1 cellular context compared by ENCODE assay signal in the genomic region with DNA sequence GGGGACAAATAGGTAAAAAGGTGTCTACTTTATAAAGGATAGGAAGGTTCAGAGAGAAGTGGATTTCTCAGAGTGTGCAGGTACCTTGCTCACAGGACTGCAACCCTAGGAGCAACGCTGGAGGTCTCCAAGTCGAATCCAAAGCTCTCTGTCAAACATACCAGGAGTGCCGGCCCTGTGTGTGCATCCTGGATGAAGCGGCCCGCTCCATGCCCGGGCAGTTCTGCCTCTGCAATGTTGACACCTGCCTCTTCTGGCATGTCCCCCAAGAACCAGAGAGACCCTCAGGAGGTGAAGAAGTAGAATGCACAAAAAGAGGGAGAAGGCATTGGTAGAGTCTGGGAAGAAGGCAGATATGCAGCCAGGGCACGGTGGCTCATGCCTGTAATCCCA.
TF ChIP-seq lines count a peak whose summit lies in the region.

No MANE protein-coding gene starts in this region.

TF ChIP-seq in K562, 482 proteins besides CTCF, POLR2A, EP300 and RAD21:
- 0 out of 2 replicates have a peak, but pooled peaks have one; percentile 7 for TF ChIP-seq MCM5 (IDR thresholded peaks at IDR 0.05; ENCODE audit: low read depth)
- TF ChIP-seq, protein P1, sequence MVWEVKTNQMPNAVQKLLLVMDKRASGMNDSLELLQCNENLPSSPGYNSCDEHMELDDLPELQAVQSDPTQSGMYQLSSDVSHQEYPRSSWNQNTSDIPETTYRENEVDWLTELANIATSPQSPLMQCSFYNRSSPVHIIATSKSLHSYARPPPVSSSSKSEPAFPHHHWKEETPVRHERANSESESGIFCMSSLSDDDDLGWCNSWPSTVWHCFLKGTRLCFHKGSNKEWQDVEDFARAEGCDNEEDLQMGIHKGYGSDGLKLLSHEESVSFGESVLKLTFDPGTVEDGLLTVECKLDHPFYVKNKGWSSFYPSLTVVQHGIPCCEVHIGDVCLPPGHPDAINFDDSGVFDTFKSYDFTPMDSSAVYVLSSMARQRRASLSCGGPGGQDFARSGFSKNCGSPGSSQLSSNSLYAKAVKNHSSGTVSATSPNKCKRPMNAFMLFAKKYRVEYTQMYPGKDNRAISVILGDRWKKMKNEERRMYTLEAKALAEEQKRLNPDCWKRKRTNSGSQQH (CRISPR knock-in tag; IDR thresholded peaks at IDR 0.05), result no peak
- TF ChIP-seq, protein P2, sequence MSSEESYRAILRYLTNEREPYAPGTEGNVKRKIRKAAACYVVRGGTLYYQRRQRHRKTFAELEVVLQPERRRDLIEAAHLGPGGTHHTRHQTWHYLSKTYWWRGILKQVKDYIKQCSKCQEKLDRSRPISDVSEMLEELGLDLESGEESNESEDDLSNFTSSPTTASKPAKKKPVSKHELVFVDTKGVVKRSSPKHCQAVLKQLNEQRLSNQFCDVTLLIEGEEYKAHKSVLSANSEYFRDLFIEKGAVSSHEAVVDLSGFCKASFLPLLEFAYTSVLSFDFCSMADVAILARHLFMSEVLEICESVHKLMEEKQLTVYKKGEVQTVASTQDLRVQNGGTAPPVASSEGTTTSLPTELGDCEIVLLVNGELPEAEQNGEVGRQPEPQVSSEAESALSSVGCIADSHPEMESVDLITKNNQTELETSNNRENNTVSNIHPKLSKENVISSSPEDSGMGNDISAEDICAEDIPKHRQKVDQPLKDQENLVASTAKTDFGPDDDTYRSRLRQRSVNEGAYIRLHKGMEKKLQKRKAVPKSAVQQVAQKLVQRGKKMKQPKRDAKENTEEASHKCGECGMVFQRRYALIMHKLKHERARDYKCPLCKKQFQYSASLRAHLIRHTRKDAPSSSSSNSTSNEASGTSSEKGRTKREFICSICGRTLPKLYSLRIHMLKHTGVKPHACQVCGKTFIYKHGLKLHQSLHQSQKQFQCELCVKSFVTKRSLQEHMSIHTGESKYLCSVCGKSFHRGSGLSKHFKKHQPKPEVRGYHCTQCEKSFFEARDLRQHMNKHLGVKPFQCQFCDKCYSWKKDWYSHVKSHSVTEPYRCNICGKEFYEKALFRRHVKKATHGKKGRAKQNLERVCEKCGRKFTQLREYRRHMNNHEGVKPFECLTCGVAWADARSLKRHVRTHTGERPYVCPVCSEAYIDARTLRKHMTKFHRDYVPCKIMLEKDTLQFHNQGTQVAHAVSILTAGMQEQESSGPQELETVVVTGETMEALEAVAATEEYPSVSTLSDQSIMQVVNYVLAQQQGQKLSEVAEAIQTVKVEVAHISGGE (CRISPR knock-in tag; IDR thresholded peaks at IDR 0.05), result no peak
- no peak for TF ChIP-seq CCAR2 (IDR thresholded peaks at IDR 0.05; ENCODE audit: low read depth, low read length)
- TF ChIP-seq NFE2 (IDR thresholded peaks at IDR 0.05; ENCODE audit: low read depth), result no peak
- no peak for TF ChIP-seq SOX6 (IDR thresholded peaks at IDR 0.05)
- no peak for TF ChIP-seq MAFF (IDR thresholded peaks at IDR 0.05; ENCODE audit: low read length)
- no peak for TF ChIP-seq TRIM24 (IDR thresholded peaks at IDR 0.05)
- TF ChIP-seq MCM7 (IDR thresholded peaks at IDR 0.05), result peak in 1 of 2 experiments; percentile 8; a peak in 1 of 4 replicates
- no peak for TF ChIP-seq TFAM (CRISPR knock-in tag; conservative IDR thresholded peaks at IDR 0.05)
- TF ChIP-seq YBX1 (IDR thresholded peaks at IDR 0.05), result no peak
- no peak for TF ChIP-seq THRAP3 (IDR thresholded peaks at IDR 0.05; ENCODE audit: borderline replicate concordance)
- no peak for TF ChIP-seq ZNF589 (CRISPR knock-in tag; IDR thresholded peaks at IDR 0.05; ENCODE audit: low read depth)
- no peak for TF ChIP-seq ZNF695 (CRISPR knock-in tag; IDR thresholded peaks at IDR 0.05)
- no peak for TF ChIP-seq CBX8 (IDR thresholded peaks at IDR 0.05; ENCODE audit: borderline replicate concordance, extremely low read depth, low read depth, low read length, poor library complexity, severe bottlenecking)
- TF ChIP-seq PHB (CRISPR knock-in tag; IDR thresholded peaks at IDR 0.05), result peak; percentile 39; the same call in 1 of the 2 replicates
- no peak for TF ChIP-seq E4F1 (CRISPR knock-in tag; IDR thresholded peaks at IDR 0.05; ENCODE audit: borderline replicate concordance)
- TF ChIP-seq ZNF707 (CRISPR knock-in tag; conservative IDR thresholded peaks at IDR 0.05), result no peak
- no peak for TF ChIP-seq HOXB6 (CRISPR knock-in tag; IDR thresholded peaks at IDR 0.05; ENCODE audit: borderline replicate concordance)
- TF ChIP-seq NRF1 (conservative IDR thresholded peaks at IDR 0.05 in 1 of 2, IDR thresholded peaks at IDR 0.05 in 1 of 2), result no peak
- 0 out of 2 replicates have a peak, but pooled peaks have one; percentile 2 for TF ChIP-seq PRMT5 (CRISPR knock-in tag; IDR thresholded peaks at IDR 0.05)
- TF ChIP-seq BCL6 (CRISPR knock-in tag; IDR thresholded peaks at IDR 0.05), result no peak
- no peak for TF ChIP-seq EHMT2 (IDR thresholded peaks at IDR 0.05)
- no peak for TF ChIP-seq SIX5 (IDR thresholded peaks at IDR 0.05; ENCODE audit: borderline replicate concordance in 1 of 2, insufficient read depth in 1 of 2, low read depth in 1 of 2, low read length in 2 of 2)
- no peak for TF ChIP-seq FOSL1 (tag; conservative IDR thresholded peaks at IDR 0.05)
- no peak for TF ChIP-seq RBBP5 (IDR thresholded peaks at IDR 0.05; ENCODE audit: borderline replicate concordance, insufficient read depth, low read length, poor library complexity, severe bottlenecking)
- no peak for TF ChIP-seq ZNF551 (CRISPR knock-in tag; IDR thresholded peaks at IDR 0.05)
- no peak for TF ChIP-seq LEF1 (IDR thresholded peaks at IDR 0.05)
- no peak for TF ChIP-seq RBM39 (optimal IDR thresholded peaks at IDR 0.05; ENCODE audit: low read depth, low read length)
- TF ChIP-seq ILF3 (IDR thresholded peaks at IDR 0.05; ENCODE audit: borderline replicate concordance), result no peak
- TF ChIP-seq ZNF165 (CRISPR knock-in tag; IDR thresholded peaks at IDR 0.05; ENCODE audit: borderline replicate concordance), result no peak
- TF ChIP-seq KLF1 (tag; IDR thresholded peaks at IDR 0.05), result no peak
- TF ChIP-seq RFX5 (IDR thresholded peaks at IDR 0.05; ENCODE audit: low read depth, low read length), result no peak
TF ChIP-seq in K562: peak in this region for 4.
